Comparison of ENCODE assay signal across 8 cellular contexts in genomic region chr11:19116315-19116970, GRCh38. TPM values are rescaled to one million over a fixed set of nuclear protein-coding genes. Genes with fewer than 3 reads are reported as not detected.
A peak's percentile ranks its signal among the peaks of the same experiment; 100 is the strongest.
DNase-seq lines count a peak whose midpoint lies in the region; ATAC-seq and TF ChIP-seq lines count a peak whose summit lies in the region.

No MANE protein-coding gene starts in this region.

- ATAC-seq in Panc1, result no peak

- no peak overlapping the region for H3K27ac Mint-ChIP-seq in progenitor cell of endocrine pancreas

- POLR2A ChIA-PET in GM10248 (lab: Yijun Ruan, JAX) (no interaction called here), Panc1 (lab: Charles Lee) (no interaction called here)

- DNase-seq in GM10248 (ENCODE audit: extremely low spot score) (peak; percentile 30), Panc1 (ENCODE audit: low read depth, low spot score) (no peak), epithelial cell of proximal tubule (ENCODE audit: low read depth) (no peak), progenitor cell of endocrine pancreas (ENCODE audit: low spot score, unreplicated experiment) (no peak), NCI-H226 (no peak), OCI-M1 (lab: John Stamatoyannopoulos, UW) (no peak), NCI-H526 (lab: John Stamatoyannopoulos, UW) (no peak)
- DNase-seq in stimulated activated CD8-positive, alpha-beta memory T cell treated with anti-CD3 and anti-CD28 coated beads, Interleukin-4, amount 100 ng/mL, for 48 hours, result no peak

- peaks cover 2% of the 10 kb centered on the region; the same call in 1 of the 2 replicates for H3K27me3 ChIP-seq in Panc1 (ENCODE audit: control insufficient read depth, insufficient read depth, low read length)

- H3K4me3 ChIP-seq in Panc1 (ENCODE audit: low read depth in 2 of 2, low read length in 2 of 2) (peak overlapping the region; percentile 74 to 85), epithelial cell of proximal tubule (ENCODE audit: low read depth, low read length) (peak overlapping the region; percentile 89)

- H3K27ac ChIP-seq in Panc1 (ENCODE audit: low read length), result peak overlapping the region; percentile 75

- intact Hi-C loops in Panc1 (cut with micrococcal nuclease; ENCODE audit: unreplicated experiment), result loop anchor here (5.0 kb wide), 1 partner anchor 39 kb away; no protein-coding TSS in a partner anchor

- H3K9me3 Mint-ChIP-seq in progenitor cell of endocrine pancreas (ENCODE audit: low read depth), result no peaks in the 10 kb centered on the region

- CTCF ChIA-PET in GM10248 (lab: Yijun Ruan, JAX), result interaction anchor here (0.8 to 1.4 kb wide), 4 partner anchors 8 to 55 kb away, joined by 3 to 8 read pairs (median 4); no protein-coding TSS in a partner anchor
- CTCF ChIA-PET in Panc1 (lab: Charles Lee), result no interaction called here

- no TSS peak for BruUV-seq in Panc1 (replicated peaks; lab: Mats Ljungman, UMichigan)

- peaks cover 15% of the 10 kb centered on the region for H3K4me1 ChIP-seq in Panc1 (ENCODE audit: control insufficient read depth, insufficient read depth, low read length)

- in situ Hi-C loops in Panc1 (cut with HindIII; ENCODE audit: low pct_unique_long_range_greater_than_20kb, low sequenced_read_pairs), result no loop called here

- H3K4me1 Mint-ChIP-seq in progenitor cell of endocrine pancreas (ENCODE audit: low read depth), result peaks cover 10% of the 10 kb centered on the region

- H3K9me3 ChIP-seq in Panc1 (ENCODE audit: control insufficient read depth, insufficient read depth, low read depth, low read length), result no peaks in the 10 kb centered on the region

- H3K36me3 ChIP-seq in Panc1 (ENCODE audit: control insufficient read depth, insufficient read depth, low read length), result no peaks in the 10 kb centered on the region; the same call in 1 of the 2 replicates

- TF ChIP-seq CTCF in GM10248 (IDR thresholded peaks at IDR 0.05; ENCODE audit: control extremely low read depth, extremely low read depth, low read depth, missing control alignments), result no peak
- no peak for TF ChIP-seq CTCF in Panc1 (IDR thresholded peaks at IDR 0.05)
- no peak for TF ChIP-seq CTCF in epithelial cell of proximal tubule (conservative IDR thresholded peaks at IDR 0.05; ENCODE audit: low read depth, low read length)
- no peak for TF ChIP-seq CTCF in progenitor cell of endocrine pancreas (IDR thresholded peaks at IDR 0.05; ENCODE audit: unreplicated experiment)

- peaks cover 5% of the 10 kb centered on the region for H3K27me3 Mint-ChIP-seq in progenitor cell of endocrine pancreas

- peaks cover 5% of the 10 kb centered on the region for H3K36me3 Mint-ChIP-seq in progenitor cell of endocrine pancreas (ENCODE audit: insufficient read depth)

- H3K4me3 Mint-ChIP-seq in progenitor cell of endocrine pancreas (ENCODE audit: low read depth), result peak overlapping the region; percentile 92

RNA-seq across cellular contexts. Expression of gene ZDHHC13, which starts 0.5 kb away (rescaled TPM):
- total RNA-seq in Panc1 (2021; ENCODE audit: unreplicated experiment), result 24.3 TPM
- 10.7 TPM for polyA plus RNA-seq in Panc1 (2012; ENCODE audit: insufficient read length)
- 22.0 and 31.9 TPM in 2 replicates for total RNA-seq in epithelial cell of proximal tubule
- total RNA-seq in progenitor cell of endocrine pancreas, result 23.4 and 26.6 TPM in 2 replicates

RNA-seq across cellular contexts. Expression of gene MRGPRX2, which starts 55.9 kb away (rescaled TPM):
- total RNA-seq in Panc1 (2021; ENCODE audit: unreplicated experiment) (not detected), epithelial cell of proximal tubule (not detected in 2 replicates), progenitor cell of endocrine pancreas (not detected in 2 replicates)
- not detected for polyA plus RNA-seq in Panc1 (2012; ENCODE audit: insufficient read length)
